Comparison of ENCODE assay signal across 13 cellular contexts in genomic region chr4:107213410-107213809, GRCh38.
"Had no signal": no experiment of that assay in that cellular context is flagged by ENCODE, and none has a peak within 500 bp of the region (broad histone marks: within the 10 kb centered on the region; RNA-seq: fewer than 3 reads in every experiment).

No MANE protein-coding gene starts in this region.

- H3K9me3 ChIP-seq: right atrium auricular region, thyroid gland had no signal

- H3K36me3 ChIP-seq: right atrium auricular region, thyroid gland had no signal

- H3K27me3 ChIP-seq: foreskin keratinocyte, right atrium auricular region, thyroid gland had no signal

- H3K4me3 ChIP-seq: right atrium auricular region, skin epidermis, thyroid gland had no signal

- H3K4me1 ChIP-seq: foreskin keratinocyte, right atrium auricular region, thyroid gland had no signal

- H3K27ac ChIP-seq: foreskin keratinocyte, right atrium auricular region, skin epidermis, thyroid gland had no signal

- DNase-seq: activated naive CD4-positive, alpha-beta T cell treated with anti-CD3 and anti-CD28 coated beads, Interleukin-2, amount 50 U/mL, for 16 hours; amygdala; cerebellar nuclear complex; endodermal cell; erythroblast; foreskin keratinocyte; head of caudate nucleus; mammary epithelial cell; natural killer cell; posterior cingulate gyrus; thyroid gland had no signal
